Comparison of ENCODE assay signal across 8 cellular contexts in the genomic region with DNA sequence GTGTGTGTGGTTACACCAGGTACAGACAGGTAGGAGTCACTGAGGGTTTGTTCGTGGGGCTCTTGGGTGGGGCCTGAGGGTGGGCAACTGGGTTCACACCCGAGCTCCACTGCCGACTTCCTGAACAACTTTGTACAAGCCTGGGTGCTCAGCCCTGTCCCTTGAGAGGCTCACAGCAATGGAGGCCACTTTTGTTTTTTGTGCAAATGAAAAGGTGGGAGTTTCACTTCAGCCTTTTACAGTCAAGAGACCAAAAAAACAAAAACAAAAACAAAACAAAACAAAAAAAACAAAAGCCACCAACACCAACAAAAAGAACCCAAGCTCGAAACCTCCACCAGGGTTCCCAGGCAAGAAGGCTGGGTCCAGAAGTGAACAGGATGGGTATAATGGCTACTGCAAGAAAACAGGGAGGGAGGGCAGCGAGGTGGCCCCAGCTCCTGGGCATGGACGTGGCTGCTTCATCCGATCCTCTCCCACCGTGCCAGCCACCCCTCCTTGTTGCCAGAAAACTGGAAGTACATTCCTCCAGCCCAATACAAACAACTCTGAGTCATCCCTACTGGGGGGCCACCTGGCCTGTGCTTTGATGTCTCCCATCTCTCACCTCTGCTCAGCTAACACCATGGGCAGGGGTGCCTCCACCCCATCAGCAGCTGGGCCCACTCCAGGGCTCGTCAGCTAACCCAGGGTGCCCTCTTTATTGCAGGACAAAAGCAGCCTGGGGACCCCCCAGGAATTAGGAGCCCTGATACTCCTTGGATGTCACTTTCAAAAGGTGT. TPM values are rescaled to one million over a fixed set of nuclear protein-coding genes. Genes with fewer than 3 reads are reported as not detected.
A peak's percentile ranks its signal among the peaks of the same experiment; 100 is the strongest.
DNase-seq lines count a peak whose midpoint lies in the region; ATAC-seq, FAIRE-seq and TF ChIP-seq lines count a peak whose summit lies in the region.

No MANE protein-coding gene starts in this region.

- no peak for FAIRE-seq in pancreas (lab: Jason Lieb, UNC)

- ATAC-seq in pancreas = peak in 2 of 4 donors; percentile 0
- no peak for ATAC-seq in HG02763 (IDR thresholded peaks at IDR 0.05; ENCODE audit: unreplicated experiment)
- no peak for ATAC-seq in HG03521 (IDR thresholded peaks at IDR 0.05; ENCODE audit: unreplicated experiment)

- TF ChIP-seq CTCF in pancreas (IDR thresholded peaks at IDR 0.05) = no peak

- H3K4me1 ChIP-seq in duodenal mucosa (ENCODE audit: control insufficient read depth in 1 of 2, insufficient read depth in 2 of 2, low read length in 2 of 2) (peaks cover 55 to 62% of the 10 kb centered on the region in 2 donors), pancreas (peaks cover 29 to 38% (median 38%) of the 10 kb centered on the region in 3 donors)

- H3K9me3 ChIP-seq in duodenal mucosa (ENCODE audit: control insufficient read depth in 1 of 2, low read length in 2 of 2) (no peaks in the 10 kb centered on the region), pancreas (no peaks in the 10 kb centered on the region)

- H3K36me3 ChIP-seq in duodenal mucosa (ENCODE audit: control insufficient read depth in 1 of 2, insufficient read depth in 2 of 2, low read length in 2 of 2) (no peaks in the 10 kb centered on the region), pancreas (no peaks in the 10 kb centered on the region)

- H3K27me3 ChIP-seq in duodenal mucosa (ENCODE audit: control insufficient read depth in 1 of 2, insufficient read depth in 2 of 2, low read length in 2 of 2) = no peaks in the 10 kb centered on the region
- H3K27me3 ChIP-seq in pancreas = no peaks in the 10 kb centered on the region

- H3K27ac ChIP-seq in duodenal mucosa (ENCODE audit: low read depth, low read length) = no peak overlapping the region
- H3K27ac ChIP-seq in pancreas = peak overlapping the region; percentile 3 to 94 (median 82)

- H3K4me3 ChIP-seq in duodenal mucosa (ENCODE audit: low read depth in 1 of 2, low read length in 2 of 2) (peak overlapping the region; percentile 38 to 82), pancreas (peak overlapping the region in 2 of 4 donors; percentile 83 to 92)

- peak overlapping the region; percentile 48 to 50 for H3K9ac ChIP-seq in duodenal mucosa (ENCODE audit: low read depth in 1 of 2, low read length in 2 of 2)

- DNase-seq in Daoy (ENCODE audit: low read depth) = peak; percentile 72
- peak; percentile 26 for DNase-seq in NCI-H69 (lab: John Stamatoyannopoulos, UW)
- DNase-seq in pancreas = peak in 3 of 6 donors; percentile 37 to 49 (median 45)
- no peak for DNase-seq in DMS114 treated with DMSO at 0.1 percent for 48 hours (lab: John Stamatoyannopoulos, UW; ENCODE audit: unreplicated experiment)
- DNase-seq in NCI-H526 treated with DMSO at 0.1 percent for 48 hours (lab: John Stamatoyannopoulos, UW) = no peak

- intact Hi-C loops in pancreas (cut with DNase I) = no loop called here

- WGBS in pancreas, 2 donors = 36 to 45% methylated on average over 9 of the region's 9 CpGs

RNA-seq across cellular contexts. Expression of gene RHBDF2, which starts 2.1 kb away (rescaled TPM):
- 26.6 and 35.5 TPM in 2 replicates for total RNA-seq in Daoy (2014; rRNA removed; shearing (Covaris generic))
- 10 to 100 TPM; 19.0 to 50.1 (median 22.4) TPM for total RNA-seq in pancreas
- polyA plus RNA-seq in pancreas = 10 to 100 TPM; 18.0 to 41.8 TPM

RNA-seq across cellular contexts. Expression of gene AANAT, which starts 31.7 kb away (rescaled TPM):
- total RNA-seq in Daoy (2014; rRNA removed; shearing (Covaris generic)) = not detected in 2 replicates
- under 1 TPM in 1 of 6 donors, not detected in 5; 0.16 TPM for total RNA-seq in pancreas
- under 1 TPM in 1 of 2 donors, not detected in 1; 0.23 TPM for polyA plus RNA-seq in pancreas

RNA-seq across cellular contexts. Expression of gene CYGB, which starts 38.4 kb away (rescaled TPM):
- total RNA-seq in Daoy (2014; rRNA removed; shearing (Covaris generic)) = 8.3 and 16.0 TPM in 2 replicates
- total RNA-seq in pancreas = 10 to 100 TPM in 1 of 6 donors, 1 to 10 TPM in 5; 2.6 to 15.7 (median 6.5) TPM
- 10 to 100 TPM in 1 of 2 donors, 1 to 10 TPM in 1; 9.8 to 10.3 TPM for polyA plus RNA-seq in pancreas

RNA-seq across cellular contexts. Expression of gene PRCD, which starts 40.8 kb away (rescaled TPM):
- total RNA-seq in Daoy (2014; rRNA removed; shearing (Covaris generic)) = 0.51 TPM in 1 of 2 replicates, not detected in the other
- 1 to 10 TPM in 2 of 6 donors, under 1 TPM in 4; 0.55 to 3.0 (median 0.84) TPM for total RNA-seq in pancreas
- 1 to 10 TPM; 5.2 to 7.3 TPM for polyA plus RNA-seq in pancreas

RNA-seq across cellular contexts. Expression of gene UBE2O, which starts 46.1 kb away (rescaled TPM):
- total RNA-seq in Daoy (2014; rRNA removed; shearing (Covaris generic)) = 19.2 and 24.7 TPM in 2 replicates
- total RNA-seq in pancreas = 10 to 100 TPM; 10.4 to 19.8 (median 14.3) TPM
- polyA plus RNA-seq in pancreas = 10 to 100 TPM; 16.3 to 17.3 TPM

Comparison
In these comparisons a context has a peak if more than half of its experiments do, and no peak if none do; other contexts are left out.
1. DNase-seq: peak in Daoy (single experiment) and NCI-H69 (single experiment); none in DMS114 treated with DMSO at 0.1 percent for 48 hours (single experiment) and NCI-H526 treated with DMSO at 0.1 percent for 48 hours (single experiment).